1 cellular context compared by ENCODE assay signal in genomic region chr13:45850020-45850613, GRCh38.
TF ChIP-seq lines count a peak whose summit lies in the region.

No MANE protein-coding gene starts in this region.

TF ChIP-seq in HepG2, 621 proteins besides CTCF, POLR2A, EP300 and RAD21 (continued from another document):
- TF ChIP-seq ZBTB43 (CRISPR knock-in tag; conservative IDR thresholded peaks at IDR 0.05) (no peak), TAF15 (IDR thresholded peaks at IDR 0.05; ENCODE audit: low read depth, low read length, poor library complexity, severe bottlenecking) (no peak), YY1 (IDR thresholded peaks at IDR 0.05; ENCODE audit: insufficient read depth, insufficient replicate concordance, low read depth, low read length) (no peak), ZNF746 (CRISPR knock-in tag; IDR thresholded peaks at IDR 0.05) (no peak), NFRKB (IDR thresholded peaks at IDR 0.05) (no peak), ZHX1 (CRISPR knock-in tag; IDR thresholded peaks at IDR 0.05; ENCODE audit: low read depth) (no peak), ZNF414 (CRISPR knock-in tag; IDR thresholded peaks at IDR 0.05) (no peak), ZBTB33 (CRISPR knock-in tag; IDR thresholded peaks at IDR 0.05) (no peak), ZFAT (CRISPR knock-in tag; conservative IDR thresholded peaks at IDR 0.05) (no peak), ZBTB26 (CRISPR knock-in tag; IDR thresholded peaks at IDR 0.05; ENCODE audit: borderline replicate concordance) (no peak)
